In genomic region chr16:11198817-11199216, GRCh38 we compare ENCODE assay signal across 12 cellular contexts. TPM values are rescaled to one million over a fixed set of nuclear protein-coding genes. Genes with fewer than 3 reads are reported as not detected.
A peak's percentile ranks its signal among the peaks of the same experiment; 100 is the strongest.
DNase-seq lines count a peak whose midpoint lies in the region; ATAC-seq and TF ChIP-seq lines count a peak whose summit lies in the region.
"Had no signal": no experiment of that assay in that cellular context is flagged by ENCODE, and none has a peak within 500 bp of the region (broad histone marks: within the 10 kb centered on the region; RNA-seq: fewer than 3 reads in every experiment).

No MANE protein-coding gene starts in this region.

- H4K20me1 ChIP-seq in GM23338 (replicated peaks; ENCODE audit: insufficient read depth): no peaks in the 10 kb centered on the region

- no peaks in the 10 kb centered on the region for H3K36me3 ChIP-seq in colonic mucosa
- no peaks in the 10 kb centered on the region for H3K36me3 ChIP-seq in GM23338 (ENCODE audit: insufficient read depth)

- peak; percentile 49 for DNase-seq in activated naive CD4-positive, alpha-beta T cell treated with anti-CD3 and anti-CD28 coated beads, Interleukin-2, amount 10 ng/mL, durations not matched to agents 7 days and 5 days
- no peak for DNase-seq in activated naive CD4-positive, alpha-beta T cell (lab: John Stamatoyannopoulos, UW)
- DNase-seq in NCI-H524 (lab: John Stamatoyannopoulos, UW): peak; percentile 21 to 67
- DNase-seq in colonic mucosa: peak; percentile 89
- DNase-seq in GM23338 (ENCODE audit: low spot score): no peak
- no peak for DNase-seq in NAMALWA (ENCODE audit: low spot score)
- DNase-seq in activated CD4-positive, CD25-positive, alpha-beta regulatory T cell (lab: John Stamatoyannopoulos, UW): no peak
- DNase-seq: NCI-H510A, retina, SW 1271, testis had no signal

- no peak overlapping the region for H3K27ac ChIP-seq in colonic mucosa
- no peak overlapping the region for H3K27ac ChIP-seq in GM23338 (ENCODE audit: low read depth)
- H3K27ac ChIP-seq: testis had no signal

- H3K9me2 ChIP-seq in GM23338 (ENCODE audit: insufficient read depth): no peaks in the 10 kb centered on the region

- peak overlapping the region; percentile 62 for H3K27ac Mint-ChIP-seq in activated naive CD4-positive, alpha-beta T cell treated with anti-CD3 and anti-CD28 coated beads, Interleukin-2, amount 10 ng/mL, durations not matched to agents 7 days and 5 days
- peak overlapping the region; percentile 56 for H3K27ac Mint-ChIP-seq in stimulated activated memory B cell treated with anti-CD40 and anti-IgM and Interleukin-4, amounts not matched to agents 10 μg/mL and 1 μg/mL and 100 μg/mL, for 72 hours
- H3K27ac Mint-ChIP-seq in GM23338: no peak overlapping the region

- peaks cover 10% of the 10 kb centered on the region for H3K36me3 Mint-ChIP-seq in activated naive CD4-positive, alpha-beta T cell treated with anti-CD3 and anti-CD28 coated beads, Interleukin-2, amount 10 ng/mL, durations not matched to agents 7 days and 5 days
- H3K36me3 Mint-ChIP-seq in stimulated activated memory B cell treated with anti-CD40 and anti-IgM and Interleukin-4, amounts not matched to agents 10 μg/mL and 1 μg/mL and 100 μg/mL, for 72 hours: peaks cover 21% of the 10 kb centered on the region
- H3K36me3 Mint-ChIP-seq in GM23338 (ENCODE audit: low read depth): no peaks in the 10 kb centered on the region

- H3K9me3 Mint-ChIP-seq in activated naive CD4-positive, alpha-beta T cell treated with anti-CD3 and anti-CD28 coated beads, Interleukin-2, amount 10 ng/mL, durations not matched to agents 7 days and 5 days: no peaks in the 10 kb centered on the region
- no peaks in the 10 kb centered on the region for H3K9me3 Mint-ChIP-seq in stimulated activated memory B cell treated with anti-CD40 and anti-IgM and Interleukin-4, amounts not matched to agents 10 μg/mL and 1 μg/mL and 100 μg/mL, for 72 hours
- H3K9me3 Mint-ChIP-seq in GM23338: peaks cover 2% of the 10 kb centered on the region; the same call in 1 of the 3 replicates

- intact Hi-C loops in colonic mucosa (cut with DNase I): no loop called here

- H2AFZ ChIP-seq in GM23338: no peak overlapping the region

- peaks cover 27% of the 10 kb centered on the region for H3K27me3 Mint-ChIP-seq in activated naive CD4-positive, alpha-beta T cell treated with anti-CD3 and anti-CD28 coated beads, Interleukin-2, amount 10 ng/mL, durations not matched to agents 7 days and 5 days
- no peaks in the 10 kb centered on the region for H3K27me3 Mint-ChIP-seq in stimulated activated memory B cell treated with anti-CD40 and anti-IgM and Interleukin-4, amounts not matched to agents 10 μg/mL and 1 μg/mL and 100 μg/mL, for 72 hours
- peaks cover 19% of the 10 kb centered on the region for H3K27me3 Mint-ChIP-seq in GM23338 (ENCODE audit: insufficient read depth, low read depth, poor library complexity)

- no peaks in the 10 kb centered on the region for H3F3A ChIP-seq in GM23338 (replicated peaks; ENCODE audit: low read depth)

- no peak overlapping the region for H3K9ac ChIP-seq in colonic mucosa (ENCODE audit: low read depth in 2 of 2, low read length in 2 of 2)

- peak overlapping the region; percentile 12 for H3K4me3 Mint-ChIP-seq in activated naive CD4-positive, alpha-beta T cell treated with anti-CD3 and anti-CD28 coated beads, Interleukin-2, amount 10 ng/mL, durations not matched to agents 7 days and 5 days
- no peak overlapping the region for H3K4me3 Mint-ChIP-seq in stimulated activated memory B cell treated with anti-CD40 and anti-IgM and Interleukin-4, amounts not matched to agents 10 μg/mL and 1 μg/mL and 100 μg/mL, for 72 hours
- H3K4me3 Mint-ChIP-seq in GM23338: no peak overlapping the region

- no peak overlapping the region for H3K4me2 ChIP-seq in GM23338

- H3K4me3 ChIP-seq in colonic mucosa: no peak overlapping the region
- H3K4me3 ChIP-seq in GM23338: no peak overlapping the region
- H3K4me3 ChIP-seq: testis had no signal

- no peaks in the 10 kb centered on the region for H3K9me3 ChIP-seq in colonic mucosa
- H3K9me3 ChIP-seq: testis had no signal

- peaks cover 3% of the 10 kb centered on the region for H3K4me1 ChIP-seq in colonic mucosa
- peaks cover 26% of the 10 kb centered on the region for H3K4me1 ChIP-seq in GM23338 (ENCODE audit: insufficient read depth)
- H3K4me1 ChIP-seq: testis had no signal

- H3K27me3 ChIP-seq in colonic mucosa (no peaks in the 10 kb centered on the region), GM23338 (ENCODE audit: insufficient read depth) (no peaks in the 10 kb centered on the region)
- H3K27me3 ChIP-seq: testis had no signal

- TF ChIP-seq CTCF in colonic mucosa (IDR thresholded peaks at IDR 0.05): no peak
- no peak for TF ChIP-seq CTCF in GM23338 (conservative IDR thresholded peaks at IDR 0.05; ENCODE audit: low read depth in 2 of 2)

- peaks cover 75% of the 10 kb centered on the region for H3K4me1 Mint-ChIP-seq in activated naive CD4-positive, alpha-beta T cell treated with anti-CD3 and anti-CD28 coated beads, Interleukin-2, amount 10 ng/mL, durations not matched to agents 7 days and 5 days
- H3K4me1 Mint-ChIP-seq in stimulated activated memory B cell treated with anti-CD40 and anti-IgM and Interleukin-4, amounts not matched to agents 10 μg/mL and 1 μg/mL and 100 μg/mL, for 72 hours: peaks cover 63% of the 10 kb centered on the region
- peaks cover 32% of the 10 kb centered on the region for H3K4me1 Mint-ChIP-seq in GM23338

- ATAC-seq in stimulated activated memory B cell treated with anti-CD40 and anti-IgM and Interleukin-4, amounts not matched to agents 10 μg/mL and 1 μg/mL and 100 μg/mL, for 72 hours: no peak
- no peak for ATAC-seq in GM23338

- no peaks in the 10 kb centered on the region for H3K79me2 ChIP-seq in GM23338 (replicated peaks; ENCODE audit: insufficient read depth)

- CTCF ChIA-PET in activated naive CD4-positive, alpha-beta T cell treated with anti-CD3 and anti-CD28 coated beads, Interleukin-2, amount 10 ng/mL, durations not matched to agents 7 days and 5 days (lab: Charles Lee): interaction anchor here (1.4 kb wide), 1 partner anchor 12 kb away, joined by 4 read pairs; no protein-coding TSS in a partner anchor

TF ChIP-seq in GM23338, 12 proteins besides CTCF, POLR2A, EP300 and RAD21 (continues in another document):
- TF ChIP-seq EZH2phosphoT487 (IDR thresholded peaks at IDR 0.05; ENCODE audit: unreplicated experiment) (no peak), CREB1 (CRISPR knock-in tag; IDR thresholded peaks at IDR 0.05; ENCODE audit: low read depth) (no peak), NANOG (IDR thresholded peaks at IDR 0.05; ENCODE audit: borderline replicate concordance) (no peak), ZNF114 (CRISPR knock-in tag; IDR thresholded peaks at IDR 0.05) (no peak), ZNF331 (CRISPR knock-in tag; IDR thresholded peaks at IDR 0.05; ENCODE audit: low read depth) (no peak), POLR2AphosphoS5 (IDR thresholded peaks at IDR 0.05; ENCODE audit: low read depth) (no peak)

RNA-seq across cellular contexts. Expression of gene SOCS1, which starts 57.2 kb away (rescaled TPM):
- 1 to 10 TPM; 3.2 to 3.7 TPM for total RNA-seq in colonic mucosa
- 79.2 and 84.7 TPM in 2 replicates for total RNA-seq in GM23338 (2014; rRNA removed; shearing (Covaris generic))
- polyA plus RNA-seq in GM23338 (2016; fragmentation: Nextera tagmentation; extraction: Ambion mirVana): 104 and 108 TPM in 2 replicates

Comparison
In these comparisons a context has a peak if more than half of its experiments do, and no peak if none do; other contexts are left out.
1. DNase-seq: peak in activated naive CD4-positive, alpha-beta T cell treated with anti-CD3 and anti-CD28 coated beads, Interleukin-2, amount 10 ng/mL, durations not matched to agents 7 days and 5 days (single experiment), NCI-H524 (2 of 2) and colonic mucosa (single experiment); none in activated naive CD4-positive, alpha-beta T cell (0 of 4), GM23338 (single experiment), NAMALWA (single experiment) and activated CD4-positive, CD25-positive, alpha-beta regulatory T cell (0 of 4).
2. RNA of gene SOCS1, which starts 57.2 kb away (total RNA-seq): 79.2 to 84.7 TPM in GM23338; 3.2 to 3.7 TPM in colonic mucosa; every median in the first group is over 10 times any median in the second.